Comparison of ENCODE assay signal across 17 cellular contexts in genomic region chr11:11167806-11168205, GRCh38.
"Had no signal": no experiment of that assay in that cellular context is flagged by ENCODE, and none has a peak within 500 bp of the region (broad histone marks: within the 10 kb centered on the region; RNA-seq: fewer than 3 reads in every experiment).

No MANE protein-coding gene starts in this region.

- H3K36me3 Mint-ChIP-seq: natural killer cell treated with Interleukin-12 subunit alpha and Interleukin-12 subunit beta and Interleukin-15 and Interleukin-18, amount 100 ng/mL, for 72 hours had no signal

- H3K9me3 Mint-ChIP-seq: endodermal cell; natural killer cell treated with Interleukin-12 subunit alpha and Interleukin-12 subunit beta and Interleukin-15 and Interleukin-18, amount 100 ng/mL, for 72 hours; stimulated activated effector memory CD8-positive, alpha-beta T cell treated with anti-CD3 and anti-CD28 coated beads, Interleukin-12 subunit alpha, Interleukin-12 subunit beta, amount 100 ng/mL, for 72 hours had no signal

- H3K27me3 ChIP-seq: hepatocyte, tibial nerve had no signal

- H3K36me3 ChIP-seq: tibial nerve had no signal

- H3K9me3 ChIP-seq: mucosa of descending colon, tibial nerve had no signal

- H3K4me3 ChIP-seq: hepatocyte, mucosa of descending colon, tibial nerve had no signal

- H3K4me2 ChIP-seq: hepatocyte had no signal

- DNase-seq: cerebellar nuclear complex; dermis blood vessel endothelial cell; effector CD4-positive, alpha-beta T cell; endodermal cell; erythroblast; foreskin melanocyte; head of caudate nucleus; left colon; mucosa of descending colon; right cardiac atrium; stimulated activated CD4-positive, alpha-beta T cell treated with anti-CD3 and anti-CD28 coated beads, Interleukin-4, amount 100 ng/mL, for 1 hour; stimulated activated CD8-positive, alpha-beta memory T cell treated with anti-CD3 and anti-CD28 coated beads, Interleukin-4, amount 100 ng/mL, for 48 hours; stimulated activated naive CD8-positive, alpha-beta T cell treated with anti-CD3 and anti-CD28 coated beads, Interleukin-15, Interleukin-2, amounts not matched to agents 100 U/mL and 50 U/mL, for 24 hours had no signal

- H3K27ac Mint-ChIP-seq: endodermal cell; natural killer cell treated with Interleukin-12 subunit alpha and Interleukin-12 subunit beta and Interleukin-15 and Interleukin-18, amount 100 ng/mL, for 72 hours; stimulated activated effector memory CD8-positive, alpha-beta T cell treated with anti-CD3 and anti-CD28 coated beads, Interleukin-12 subunit alpha, Interleukin-12 subunit beta, amount 100 ng/mL, for 72 hours had no signal

- H3K79me2 ChIP-seq: hepatocyte had no signal

- H3K4me1 Mint-ChIP-seq: endodermal cell had no signal

- H2AFZ ChIP-seq: hepatocyte had no signal

- ATAC-seq: left colon; mucosa of descending colon; natural killer cell treated with Interleukin-12 subunit alpha and Interleukin-12 subunit beta and Interleukin-15 and Interleukin-18, amount 100 ng/mL, for 72 hours; right cardiac atrium; stimulated activated effector memory CD8-positive, alpha-beta T cell treated with anti-CD3 and anti-CD28 coated beads, Interleukin-12 subunit alpha, Interleukin-12 subunit beta, amount 100 ng/mL, for 72 hours; stimulated activated naive CD8-positive, alpha-beta T cell treated with anti-CD3 and anti-CD28 coated beads, Interleukin-15, Interleukin-2, amounts not matched to agents 100 U/mL and 50 U/mL, for 24 hours had no signal

- H3K27ac ChIP-seq: hepatocyte, tibial nerve had no signal

- H3K4me3 Mint-ChIP-seq: endodermal cell; natural killer cell treated with Interleukin-12 subunit alpha and Interleukin-12 subunit beta and Interleukin-15 and Interleukin-18, amount 100 ng/mL, for 72 hours; stimulated activated effector memory CD8-positive, alpha-beta T cell treated with anti-CD3 and anti-CD28 coated beads, Interleukin-12 subunit alpha, Interleukin-12 subunit beta, amount 100 ng/mL, for 72 hours had no signal
